15 cellular contexts compared by ENCODE assay signal in genomic region chrX:17033225-17033624, GRCh38.
"Had no signal": no experiment of that assay in that cellular context is flagged by ENCODE, and none has a peak within 500 bp of the region (broad histone marks: within the 10 kb centered on the region; RNA-seq: fewer than 3 reads in every experiment).

No MANE protein-coding gene starts in this region.

- H3K9me3 ChIP-seq: colonic mucosa, prostate gland had no signal

- H3K4me3 ChIP-seq: cardiac muscle cell, colonic mucosa, prostate gland had no signal

- DNase-seq: activated CD4-positive, alpha-beta T cell treated with anti-CD3 and anti-CD28 coated beads, Interleukin-2, amount 10 ng/mL, durations not matched to agents 7 days and 5 days; activated naive CD4-positive, alpha-beta T cell; activated naive CD8-positive, alpha-beta T cell treated with anti-CD3 and anti-CD28 coated beads, Interleukin-2, amount 10 ng/mL, durations not matched to agents 7 days and 5 days; aorta; colonic mucosa; effector CD8-positive, alpha-beta T cell; foreskin fibroblast; kidney glomerular epithelial cell; right cardiac atrium; small intestine; stimulated activated CD4-positive, alpha-beta T cell treated with anti-CD3 and anti-CD28 coated beads, Interleukin-4, amount 100 ng/mL, for 24 hours; stimulated activated naive CD4-positive, alpha-beta T cell treated with Interleukin-2 at 50 U/mL for 16 hours; T-helper 9 cell had no signal

- H3K36me3 ChIP-seq: cardiac muscle cell, colonic mucosa, prostate gland had no signal

- H3K27ac ChIP-seq: cardiac muscle cell, colonic mucosa had no signal

- H3K27me3 ChIP-seq: cardiac muscle cell, colonic mucosa had no signal

- H3K4me1 ChIP-seq: colonic mucosa, prostate gland had no signal
